15 cellular contexts compared by ENCODE assay signal in genomic region chr5:179533907-179534306, GRCh38. TPM values are rescaled to one million over a fixed set of nuclear protein-coding genes. Genes with fewer than 3 reads are reported as not detected.
A peak's percentile ranks its signal among the peaks of the same experiment; 100 is the strongest.
DNase-seq lines count a peak whose midpoint lies in the region; ATAC-seq and TF ChIP-seq lines count a peak whose summit lies in the region.
"Had no signal": no experiment of that assay in that cellular context is flagged by ENCODE, and none has a peak within 500 bp of the region (broad histone marks: within the 10 kb centered on the region; RNA-seq: fewer than 3 reads in every experiment).

No MANE protein-coding gene starts in this region.

- peaks cover 7 to 10% of the 10 kb centered on the region in 2 donors for H3K4me1 Mint-ChIP-seq in natural killer cell treated with Interleukin-12 subunit alpha and Interleukin-12 subunit beta and Interleukin-15 and Interleukin-18, amount 100 ng/mL, for 72 hours (ENCODE audit: low read depth in 2 of 2)
- H3K4me1 Mint-ChIP-seq in endodermal cell (peaks cover 2% of the 10 kb centered on the region), Calu3 (ENCODE audit: low read depth, unreplicated experiment) (no peaks in the 10 kb centered on the region)

- 92% methylated on average over 5 of the region's 5 CpGs for WGBS in right cardiac atrium
- WGBS in endodermal cell (ENCODE audit: insufficient coverage in 1 of 2, insufficient read length in 1 of 2), 2 experiments = 90% methylated on average over 3 of the region's 5 CpGs; no CpG with 5 or more reads in 1 of the 2 experiments

- no peaks in the 10 kb centered on the region for H3K9me3 Mint-ChIP-seq in natural killer cell treated with Interleukin-12 subunit alpha and Interleukin-12 subunit beta and Interleukin-15 and Interleukin-18, amount 100 ng/mL, for 72 hours
- H3K9me3 Mint-ChIP-seq in endodermal cell = no peaks in the 10 kb centered on the region
- H3K9me3 Mint-ChIP-seq in Calu3 (ENCODE audit: low read depth, unreplicated experiment) = no peaks in the 10 kb centered on the region
- H3K9me3 Mint-ChIP-seq: CD4-positive, CD25-positive, alpha-beta regulatory T cell; dendritic cell treated with granulocyte-macrophage colony-stimulating factor and Interleukin-4, amounts not matched to agents 40 ng/mL and 50 ng/mL, for 4 days had no signal

- TF ChIP-seq CTCF in endodermal cell (conservative IDR thresholded peaks at IDR 0.05) (no peak), Calu3 (IDR thresholded peaks at IDR 0.05; ENCODE audit: unreplicated experiment) (no peak)

- no peaks in the 10 kb centered on the region for H3K36me3 Mint-ChIP-seq in natural killer cell treated with Interleukin-12 subunit alpha and Interleukin-12 subunit beta and Interleukin-15 and Interleukin-18, amount 100 ng/mL, for 72 hours
- H3K36me3 Mint-ChIP-seq in endodermal cell (ENCODE audit: low read depth) = no peaks in the 10 kb centered on the region
- peaks cover 3% of the 10 kb centered on the region for H3K36me3 Mint-ChIP-seq in Calu3 (ENCODE audit: insufficient read depth, unreplicated experiment)
- H3K36me3 Mint-ChIP-seq: CD4-positive, CD25-positive, alpha-beta regulatory T cell had no signal

- no peaks in the 10 kb centered on the region for H3K36me3 ChIP-seq in endodermal cell (ENCODE audit: control insufficient read depth, insufficient read depth, low read length)
- H3K36me3 ChIP-seq: lower lobe of right lung, thoracic aorta had no signal

- H3K27me3 Mint-ChIP-seq in natural killer cell treated with Interleukin-12 subunit alpha and Interleukin-12 subunit beta and Interleukin-15 and Interleukin-18, amount 100 ng/mL, for 72 hours = no peaks in the 10 kb centered on the region
- H3K27me3 Mint-ChIP-seq in endodermal cell (ENCODE audit: insufficient read depth) (no peaks in the 10 kb centered on the region), Calu3 (ENCODE audit: unreplicated experiment) (no peaks in the 10 kb centered on the region)

- H3K4me3 ChIP-seq in right cardiac atrium (ENCODE audit: low read length) (no peak overlapping the region), endodermal cell (ENCODE audit: low read length) (no peak overlapping the region)
- H3K4me3 ChIP-seq: lower lobe of right lung, skin epidermis, thoracic aorta had no signal

- DNase-seq in natural killer cell treated with Interleukin-12 subunit alpha and Interleukin-12 subunit beta and Interleukin-15 and Interleukin-18, amount 100 ng/mL, for 72 hours (ENCODE audit: low spot score) = no peak
- DNase-seq in right cardiac atrium (no peak), endodermal cell (no peak), Calu3 (no peak)
- DNase-seq: lower lobe of right lung, NCI-H2081, NCI-H774, SHP77 treated with DMSO at 0.1 percent for 48 hours had no signal

- H3K27me3 ChIP-seq in right cardiac atrium (ENCODE audit: control insufficient read depth, insufficient read depth) = no peaks in the 10 kb centered on the region
- H3K27me3 ChIP-seq in endodermal cell (ENCODE audit: control insufficient read depth, insufficient read depth, low read length, poor library complexity, severe bottlenecking) = no peaks in the 10 kb centered on the region

- intact Hi-C loops in right cardiac atrium (cut with DNase I) = no loop called here
- intact Hi-C loops in Calu3 (cut with micrococcal nuclease; ENCODE audit: unreplicated experiment) = no loop called here

- H3K27ac ChIP-seq in right cardiac atrium (ENCODE audit: low read length) (no peak overlapping the region), endodermal cell (ENCODE audit: low read depth, low read length) (no peak overlapping the region)
- H3K27ac ChIP-seq: lower lobe of right lung, skin epidermis, thoracic aorta had no signal

- peak; percentile 59 for ATAC-seq in GM18868 (IDR thresholded peaks at IDR 0.05; ENCODE audit: unreplicated experiment)
- ATAC-seq in GM21619 (IDR thresholded peaks at IDR 0.05; ENCODE audit: unreplicated experiment) = peak; percentile 56
- peak; percentile 54 for ATAC-seq in HG03520 (IDR thresholded peaks at IDR 0.05; ENCODE audit: unreplicated experiment)
- no peak for ATAC-seq in natural killer cell treated with Interleukin-12 subunit alpha and Interleukin-12 subunit beta and Interleukin-15 and Interleukin-18, amount 100 ng/mL, for 72 hours
- no peak for ATAC-seq in right cardiac atrium
- ATAC-seq: lower lobe of right lung had no signal

- H3K9me3 ChIP-seq in right cardiac atrium (ENCODE audit: control insufficient read depth, low read length) (no peaks in the 10 kb centered on the region), endodermal cell (ENCODE audit: control insufficient read depth, low read length) (no peaks in the 10 kb centered on the region)
- H3K9me3 ChIP-seq: lower lobe of right lung, thoracic aorta had no signal

- H3K4me1 ChIP-seq in right cardiac atrium (ENCODE audit: control insufficient read depth, insufficient read depth, low read length) (no peaks in the 10 kb centered on the region), endodermal cell (ENCODE audit: control insufficient read depth, insufficient read depth, low read length) (no peaks in the 10 kb centered on the region)

- no peak overlapping the region for H3K9ac ChIP-seq in endodermal cell (ENCODE audit: extremely low read depth, low read length, poor library complexity, severe bottlenecking)

- CTCF ChIA-PET in Calu3 (lab: Charles Lee) = no interaction called here

- no peak overlapping the region for H3K27ac Mint-ChIP-seq in natural killer cell treated with Interleukin-12 subunit alpha and Interleukin-12 subunit beta and Interleukin-15 and Interleukin-18, amount 100 ng/mL, for 72 hours
- H3K27ac Mint-ChIP-seq in endodermal cell (no peak overlapping the region), Calu3 (ENCODE audit: unreplicated experiment) (no peak overlapping the region)
- H3K27ac Mint-ChIP-seq: dendritic cell treated with granulocyte-macrophage colony-stimulating factor and Interleukin-4, amounts not matched to agents 40 ng/mL and 50 ng/mL, for 4 days had no signal

- H3K4me3 Mint-ChIP-seq in natural killer cell treated with Interleukin-12 subunit alpha and Interleukin-12 subunit beta and Interleukin-15 and Interleukin-18, amount 100 ng/mL, for 72 hours = peak overlapping the region; percentile 68
- H3K4me3 Mint-ChIP-seq in endodermal cell (no peak overlapping the region), Calu3 (ENCODE audit: low read depth, unreplicated experiment) (no peak overlapping the region)

- no TSS peak for BruUV-seq in Calu3 (replicated peaks; lab: Mats Ljungman, UMichigan)

RNA-seq across cellular contexts. Expression of gene RUFY1, which starts 16.4 kb away (rescaled TPM):
- total RNA-seq in natural killer cell treated with Interleukin-12 subunit alpha and Interleukin-12 subunit beta and Interleukin-15 and Interleukin-18, amount 100 ng/mL, for 72 hours = 10 to 100 TPM; 29.2 to 41.0 TPM
- total RNA-seq in right cardiac atrium = 10 to 100 TPM; 22.1 to 25.6 (median 24.3) TPM
- 18.9 TPM for polyA plus RNA-seq in right cardiac atrium
- 10 to 100 TPM; 45.7 to 74.0 TPM for total RNA-seq in endodermal cell
- 49.4 TPM for polyA plus RNA-seq in endodermal cell (2013, experiment 1 of 2)
- polyA plus RNA-seq in endodermal cell (2013, experiment 2 of 2) = 42.9 TPM
- 41.2 and 41.5 TPM in 2 replicates for total RNA-seq in Calu3 (2022)

Comparison
In these comparisons a context has a peak if more than half of its experiments do, and no peak if none do; other contexts are left out.
1. ATAC-seq: peak in GM18868 (single experiment), GM21619 (single experiment) and HG03520 (single experiment); none in natural killer cell treated with Interleukin-12 subunit alpha and Interleukin-12 subunit beta and Interleukin-15 and Interleukin-18, amount 100 ng/mL, for 72 hours (0 of 2) and right cardiac atrium (0 of 2).